Comparison of ENCODE assay signal across 17 cellular contexts in the genomic region with DNA sequence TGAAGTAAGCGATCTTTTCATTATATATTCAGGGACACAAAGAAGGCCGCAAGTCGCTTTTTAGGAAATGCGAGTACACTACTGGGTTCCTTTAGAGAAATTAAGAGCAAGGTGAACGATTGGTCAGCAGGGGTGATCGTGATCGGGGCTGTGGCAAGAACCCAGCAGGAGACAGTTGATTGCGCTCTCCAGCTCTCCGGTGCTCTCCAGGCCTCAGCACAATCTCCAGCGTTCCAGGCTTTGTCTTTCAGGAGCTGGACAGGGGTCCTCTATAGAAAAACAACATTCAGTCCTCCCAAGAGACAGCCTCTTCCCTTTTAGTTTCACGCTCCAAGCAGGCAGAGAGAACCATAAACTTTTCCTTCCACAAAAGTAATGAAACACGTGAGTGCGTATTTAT.
DNase-seq lines count a peak whose midpoint lies in the region; ATAC-seq, FAIRE-seq and TF ChIP-seq lines count a peak whose summit lies in the region.
"Had no signal": no experiment of that assay in that cellular context is flagged by ENCODE, and none has a peak within 500 bp of the region (broad histone marks: within the 10 kb centered on the region; RNA-seq: fewer than 3 reads in every experiment).

No MANE protein-coding gene starts in this region.

- H3K4me2 ChIP-seq in astrocyte (ENCODE audit: low read length), result no peak overlapping the region

- H4K20me1 ChIP-seq in astrocyte (ENCODE audit: insufficient read depth, low read length), result no peaks in the 10 kb centered on the region

- H3K36me3 ChIP-seq in astrocyte (ENCODE audit: insufficient read depth, low read length), result no peaks in the 10 kb centered on the region

- H3K4me3 ChIP-seq in astrocyte (ENCODE audit: insufficient read depth, low read depth, low read length), result no peak overlapping the region

- FAIRE-seq in astrocyte (lab: Jason Lieb, UNC), result no peak
- FAIRE-seq: G401.6, HepG2, small intestine, TTC549 had no signal

- no peak overlapping the region for H3K27ac ChIP-seq in astrocyte (ENCODE audit: low read depth, low read length)

- peaks cover 3% of the 10 kb centered on the region for H3K4me1 ChIP-seq in astrocyte (ENCODE audit: insufficient read depth, low read length)

- H3K4me3 Mint-ChIP-seq in astrocyte (ENCODE audit: unreplicated experiment), result no peak overlapping the region
- H3K4me3 Mint-ChIP-seq: CD8-positive, alpha-beta memory T cell; stimulated activated naive CD8-positive, alpha-beta T cell treated with anti-CD3 and anti-CD28 coated beads, Interleukin-15, amount 100 ng/mL, for 72 hours had no signal

- H3K9ac ChIP-seq in astrocyte (ENCODE audit: low read length), result no peak overlapping the region

- TF ChIP-seq CTCF in astrocyte (IDR thresholded peaks at IDR 0.05; ENCODE audit: insufficient read depth, low read depth, low read length), result no peak

- no peaks in the 10 kb centered on the region for H3K27me3 ChIP-seq in astrocyte (ENCODE audit: insufficient read depth, low read length)

- no peaks in the 10 kb centered on the region for H3K27me3 Mint-ChIP-seq in astrocyte (ENCODE audit: low read depth, unreplicated experiment)
- H3K27me3 Mint-ChIP-seq: CD8-positive, alpha-beta memory T cell; stimulated activated naive CD8-positive, alpha-beta T cell treated with anti-CD3 and anti-CD28 coated beads, Interleukin-15, amount 100 ng/mL, for 72 hours had no signal

- peak overlapping the region; percentile 62 for H2AFZ ChIP-seq in astrocyte (ENCODE audit: low read depth, low read length)

- peak; percentile 93 for DNase-seq in ELF-1 (ENCODE audit: low read depth, low spot score)
- peak; percentile 2 for DNase-seq in NCI-H2029 (lab: John Stamatoyannopoulos, UW)
- DNase-seq in astrocyte (ENCODE audit: low read depth), result no peak
- DNase-seq in iPS-NIHi7 (ENCODE audit: extremely low spot score), result peak; percentile 78
- no peak for DNase-seq in glomerular visceral epithelial cell (ENCODE audit: extremely low spot score)
- DNase-seq in NCI-H1105 treated with DMSO at 0.1 percent for 48 hours (lab: John Stamatoyannopoulos, UW), result no peak
- no peak for DNase-seq in germinal center (ENCODE audit: low spot score)
- DNase-seq: amniotic stem cell; CD8-positive, alpha-beta memory T cell; NCI-H1048; small intestine; stimulated activated naive CD8-positive, alpha-beta T cell treated with anti-CD3 and anti-CD28 coated beads, Interleukin-15, amount 100 ng/mL, for 72 hours had no signal

- peaks cover 2% of the 10 kb centered on the region for H3K4me1 Mint-ChIP-seq in astrocyte (ENCODE audit: low read depth, unreplicated experiment)

- no peaks in the 10 kb centered on the region for H3K36me3 Mint-ChIP-seq in astrocyte (ENCODE audit: low read depth, unreplicated experiment)
- H3K36me3 Mint-ChIP-seq: CD8-positive, alpha-beta memory T cell had no signal

- no peak overlapping the region for H3K27ac Mint-ChIP-seq in astrocyte (ENCODE audit: unreplicated experiment)
- H3K27ac Mint-ChIP-seq: activated T-helper 2 cell treated with anti-CD3 and anti-CD28 coated beads, Interferon-gamma antibody, Interleukin-2, Interleukin-4, amounts not matched to agents 10 μg/mL and 5 μg/mL and 100 μg/mL, durations not matched to agents 14 hours and 24 hours and 36 hours; stimulated activated naive CD8-positive, alpha-beta T cell treated with anti-CD3 and anti-CD28 coated beads, Interleukin-15, amount 100 ng/mL, for 72 hours had no signal

- H3K79me2 ChIP-seq in astrocyte (ENCODE audit: insufficient read depth, low read length), result no peaks in the 10 kb centered on the region

- H3K9me3 Mint-ChIP-seq in astrocyte (ENCODE audit: unreplicated experiment), result no peaks in the 10 kb centered on the region
- H3K9me3 Mint-ChIP-seq: CD8-positive, alpha-beta memory T cell; stimulated activated naive CD8-positive, alpha-beta T cell treated with anti-CD3 and anti-CD28 coated beads, Interleukin-15, amount 100 ng/mL, for 72 hours had no signal

- no peaks in the 10 kb centered on the region for H3K9me3 ChIP-seq in astrocyte (ENCODE audit: insufficient read depth, low read depth, low read length)

- ATAC-seq in GM18517 (IDR thresholded peaks at IDR 0.05; ENCODE audit: unreplicated experiment), result no peak
- ATAC-seq: stimulated activated naive CD8-positive, alpha-beta T cell treated with anti-CD3 and anti-CD28 coated beads, Interleukin-15, amount 100 ng/mL, for 72 hours had no signal

Comparison
In these comparisons a context has a peak if more than half of its experiments do, and no peak if none do; other contexts are left out.
1. DNase-seq: peak in ELF-1 (single experiment), NCI-H2029 (single experiment) and iPS-NIHi7 (single experiment); none in astrocyte (single experiment), glomerular visceral epithelial cell (single experiment), NCI-H1105 treated with DMSO at 0.1 percent for 48 hours (single experiment) and germinal center (single experiment).